16 cellular contexts compared by ENCODE assay signal in genomic region chr2:160289803-160290202, GRCh38.
DNase-seq lines count a peak whose midpoint lies in the region; ATAC-seq and TF ChIP-seq lines count a peak whose summit lies in the region.
"Had no signal": no experiment of that assay in that cellular context is flagged by ENCODE, and none has a peak within 500 bp of the region (broad histone marks: within the 10 kb centered on the region; RNA-seq: fewer than 3 reads in every experiment).

No MANE protein-coding gene starts in this region.

- H2BK120ac ChIP-seq in trophoblast cell (ENCODE audit: insufficient read depth, low read length, poor library complexity): no peak overlapping the region

- CTCF ChIA-PET in HEK293 (lab: Yijun Ruan, JAX): interaction anchor here (0.9 to 1.5 kb wide), 3 partner anchors 28 to 180 kb away, joined by 3 to 5 read pairs (median 4); no protein-coding TSS in a partner anchor

- ATAC-seq in natural killer cell treated with Interleukin-12 subunit alpha and Interleukin-12 subunit beta and Interleukin-15 and Interleukin-18, amount 100 ng/mL, for 72 hours: no peak
- no peak for ATAC-seq in GM19023 (IDR thresholded peaks at IDR 0.05; ENCODE audit: unreplicated experiment)

- no peak overlapping the region for H4K12ac ChIP-seq in trophoblast cell (ENCODE audit: low read depth, low read length)

- no peak overlapping the region for H3K4ac ChIP-seq in trophoblast cell (ENCODE audit: low read depth, low read length)

- no peaks in the 10 kb centered on the region for H3K27me3 Mint-ChIP-seq in natural killer cell treated with Interleukin-12 subunit alpha and Interleukin-12 subunit beta and Interleukin-15 and Interleukin-18, amount 100 ng/mL, for 72 hours

- no peak overlapping the region for H3K4me2 ChIP-seq in trophoblast cell (ENCODE audit: low read length)

- WGBS in trophoblast cell (ENCODE audit: extremely low coverage, insufficient coverage, insufficient read length): no CpG with 5 or more reads among the region's 2 CpGs

- no peak overlapping the region for H4K8ac ChIP-seq in trophoblast cell (ENCODE audit: low read depth, low read length)

- H3K23ac ChIP-seq in trophoblast cell (ENCODE audit: low read length): no peak overlapping the region

- H3K4me3 ChIP-seq in AG10803 (ENCODE audit: low read length): no peak overlapping the region
- no peak overlapping the region for H3K4me3 ChIP-seq in HEK293 (ENCODE audit: low read depth, low read length)
- H3K4me3 ChIP-seq in trophoblast cell (ENCODE audit: low read depth, low read length): no peak overlapping the region
- H3K4me3 ChIP-seq: right lobe of liver had no signal

- H3K79me1 ChIP-seq in trophoblast cell (ENCODE audit: low read length): peaks cover 10% of the 10 kb centered on the region

- no peak overlapping the region for H4K91ac ChIP-seq in trophoblast cell (ENCODE audit: low read depth, low read length)

- no peak overlapping the region for H2AK5ac ChIP-seq in trophoblast cell (ENCODE audit: low read length)

- H3K4me1 ChIP-seq in HEK293 (ENCODE audit: control insufficient read depth, insufficient read depth, low read length) (peaks cover 24% of the 10 kb centered on the region), trophoblast cell (ENCODE audit: control insufficient read depth in 1 of 2, insufficient read depth in 2 of 2, low read length in 2 of 2) (peaks cover 9 to 15% of the 10 kb centered on the region in 2 experiments)
- H3K4me1 ChIP-seq: right lobe of liver had no signal

- no peak overlapping the region for H3K18ac ChIP-seq in trophoblast cell (ENCODE audit: low read length)

- no peaks in the 10 kb centered on the region for H3K9me3 ChIP-seq in HEK293 (ENCODE audit: control insufficient read depth, insufficient read depth, low read depth, low read length)
- H3K9me3 ChIP-seq in trophoblast cell (ENCODE audit: insufficient read depth, low read depth, low read length): no peaks in the 10 kb centered on the region
- H3K9me3 ChIP-seq: right lobe of liver had no signal

- H3K27ac Mint-ChIP-seq in natural killer cell treated with Interleukin-12 subunit alpha and Interleukin-12 subunit beta and Interleukin-15 and Interleukin-18, amount 100 ng/mL, for 72 hours: peak overlapping the region; percentile 58 to 60

- POLR2A ChIA-PET in HEK293 (lab: Yijun Ruan, JAX): no interaction called here

- H3K9ac ChIP-seq in trophoblast cell (ENCODE audit: low read length): no peak overlapping the region

- no peak overlapping the region for H2AFZ ChIP-seq in trophoblast cell (ENCODE audit: insufficient read depth, low read length, poor library complexity)

- H3K27me3 ChIP-seq in trophoblast cell (ENCODE audit: insufficient read depth, low read length): no peaks in the 10 kb centered on the region
- H3K27me3 ChIP-seq: right lobe of liver had no signal

- H3K14ac ChIP-seq in trophoblast cell (ENCODE audit: low read length): no peak overlapping the region

- H3K36me3 Mint-ChIP-seq in natural killer cell treated with Interleukin-12 subunit alpha and Interleukin-12 subunit beta and Interleukin-15 and Interleukin-18, amount 100 ng/mL, for 72 hours: peaks cover 8% of the 10 kb centered on the region

- peaks cover 40 to 42% of the 10 kb centered on the region in 2 donors for H3K4me1 Mint-ChIP-seq in natural killer cell treated with Interleukin-12 subunit alpha and Interleukin-12 subunit beta and Interleukin-15 and Interleukin-18, amount 100 ng/mL, for 72 hours (ENCODE audit: low read depth in 2 of 2)

- H3K36me3 ChIP-seq in HEK293 (ENCODE audit: control insufficient read depth in 2 of 2, insufficient read depth in 1 of 2, low read length in 2 of 2): peaks cover 5 to 10% of the 10 kb centered on the region in 2 experiments
- peaks cover 12 to 36% of the 10 kb centered on the region in 2 experiments for H3K36me3 ChIP-seq in trophoblast cell (ENCODE audit: control insufficient read depth in 1 of 2, insufficient read depth in 2 of 2, low read length in 2 of 2)

- H3K79me2 ChIP-seq in trophoblast cell (ENCODE audit: control insufficient read depth, insufficient read depth, low read length, poor library complexity): no peaks in the 10 kb centered on the region

- peak; percentile 76 for DNase-seq in AG10803 (ENCODE audit: low read depth)
- DNase-seq in epithelial cell of prostate (ENCODE audit: low read depth, low spot score): no peak
- DNase-seq in natural killer cell treated with Interleukin-12 subunit alpha and Interleukin-12 subunit beta and Interleukin-15 and Interleukin-18, amount 100 ng/mL, for 72 hours (ENCODE audit: low spot score): no peak
- no peak for DNase-seq in trophoblast cell
- DNase-seq in H4 (ENCODE audit: low spot score): no peak
- no peak for DNase-seq in activated effector memory CD4-positive, alpha-beta T cell treated with Interleukin-2 at 50 U/mL for 16 hours
- DNase-seq: AML-193; cortex of kidney; erythroblast; GF-D8; NCI-H524; occipital lobe; right lobe of liver; stimulated activated CD4-positive, alpha-beta T cell treated with anti-CD3 and anti-CD28 coated beads, Interleukin-4, amount 100 ng/mL, for 1 hour had no signal

- no peaks in the 10 kb centered on the region for H3K9me3 Mint-ChIP-seq in natural killer cell treated with Interleukin-12 subunit alpha and Interleukin-12 subunit beta and Interleukin-15 and Interleukin-18, amount 100 ng/mL, for 72 hours

- H2BK5ac ChIP-seq in trophoblast cell (ENCODE audit: low read depth, low read length, poor library complexity): no peak overlapping the region

- H3K4me3 Mint-ChIP-seq in natural killer cell treated with Interleukin-12 subunit alpha and Interleukin-12 subunit beta and Interleukin-15 and Interleukin-18, amount 100 ng/mL, for 72 hours: no peak overlapping the region

- H3K27ac ChIP-seq in HEK293 (ENCODE audit: extremely low read depth, low read depth, low read length) (no peak overlapping the region), epithelial cell of prostate (peak overlapping the region; percentile 52), trophoblast cell (ENCODE audit: low read depth, low read length) (no peak overlapping the region)
- H3K27ac ChIP-seq: right lobe of liver had no signal

- no peak overlapping the region for H2BK12ac ChIP-seq in trophoblast cell (ENCODE audit: low read length)

- no peak for TF ChIP-seq CTCF in AG10803 (conservative IDR thresholded peaks at IDR 0.05; ENCODE audit: low read length)
- no peak for TF ChIP-seq CTCF in HEK293 (tag by site-specific recombination; IDR thresholded peaks at IDR 0.05)

TF ChIP-seq in HEK293, 187 proteins besides CTCF, POLR2A, EP300 and RAD21:
- TF ChIP-seq KLF1 (tag by site-specific recombination; IDR thresholded peaks at IDR 0.05) (no peak), ZSCAN4 (tag by site-specific recombination; IDR thresholded peaks at IDR 0.05) (peak; percentile 38; the same call in 1 of the 2 replicates)
